In genomic region chr18:6205706-6206105, GRCh38 we compare ENCODE assay signal across 19 cellular contexts.
DNase-seq lines count a peak whose midpoint lies in the region; ATAC-seq and TF ChIP-seq lines count a peak whose summit lies in the region.
"Had no signal": no experiment of that assay in that cellular context is flagged by ENCODE, and none has a peak within 500 bp of the region (broad histone marks: within the 10 kb centered on the region; RNA-seq: fewer than 3 reads in every experiment).

No MANE protein-coding gene starts in this region.

- DNase-seq in right lobe of liver, result no peak
- DNase-seq in cardiac fibroblast (ENCODE audit: low read depth in 2 of 2), result peak; percentile 2 to 12
- DNase-seq in iris pigment epithelial cell (ENCODE audit: low read depth), result peak; percentile 4
- no peak for DNase-seq in Right ventricle myocardium superior
- DNase-seq in testis, result no peak
- DNase-seq in tibial nerve (ENCODE audit: low spot score in 2 of 2), result no peak
- DNase-seq in NOMO-1 treated with DMSO at 0.1 percent for 48 hours (lab: John Stamatoyannopoulos, UW; ENCODE audit: unreplicated experiment), result no peak
- DNase-seq: 8988T, DMS 273 treated with DMSO at 0.1 percent for 48 hours, HFFc6, NCI-H1105, NCI-H1694 treated with DMSO at 0.1 percent for 48 hours, NCI-H2107, NCI-H2227 treated with DMSO at 0.1 percent for 48 hours, NCI-H524, SHP77 had no signal

- H3K36me3 ChIP-seq in liver (ENCODE audit: control insufficient read depth in 4 of 4, insufficient read depth in 3 of 4, low read depth in 1 of 4, low read length in 3 of 4) (no peaks in the 10 kb centered on the region), right lobe of liver (no peaks in the 10 kb centered on the region), testis (ENCODE audit: low read depth, missing control alignments) (no peaks in the 10 kb centered on the region), tibial nerve (peaks cover 0 to 7% (median 0%) of the 10 kb centered on the region in 3 donors)

- H3K9ac ChIP-seq in liver (ENCODE audit: low read depth in 1 of 2, low read length in 2 of 2), result no peak overlapping the region

- ATAC-seq in right lobe of liver (no peak), Right ventricle myocardium superior (ENCODE audit: poor library complexity) (no peak)
- ATAC-seq: HepG2 had no signal

- H3K4me3 ChIP-seq in liver (ENCODE audit: low read depth in 1 of 3, low read length in 3 of 3) (no peak overlapping the region), right lobe of liver (no peak overlapping the region), cardiac fibroblast (replicated peaks in 1 of 2; ENCODE audit: low read depth in 2 of 2, low read length in 2 of 2) (no peak overlapping the region), testis (no peak overlapping the region), tibial nerve (no peak overlapping the region)

- H3K4me1 ChIP-seq in liver (ENCODE audit: control insufficient read depth in 4 of 4, insufficient read depth in 4 of 4, low read length in 3 of 4) (peaks cover 0 to 7% (median 4%) of the 10 kb centered on the region in 4 donors), right lobe of liver (peaks cover 0 to 8% (median 0%) of the 10 kb centered on the region in 4 donors), testis (no peaks in the 10 kb centered on the region), tibial nerve (no peaks in the 10 kb centered on the region)

- TF ChIP-seq EP300 in tibial nerve (IDR thresholded peaks at IDR 0.05), result no peak

- 82% methylated on average over 2 of the region's 2 CpGs for WGBS in liver
- WGBS in right lobe of liver (ENCODE audit: insufficient coverage, low coverage, low lambda C conversion rate, missing lambda C conversion rate), result 47% methylated on average over 2 of the region's 2 CpGs
- WGBS in testis, 2 donors, result 56 to 67% methylated on average over 2 of the region's 2 CpGs
- WGBS in tibial nerve, 2 donors, result 43 to 48% methylated on average over 2 of the region's 2 CpGs

- no peak overlapping the region for H3K27ac ChIP-seq in liver (ENCODE audit: low read depth in 1 of 2, low read length in 2 of 2)
- H3K27ac ChIP-seq in right lobe of liver, result no peak overlapping the region
- H3K27ac ChIP-seq in testis, result no peak overlapping the region
- H3K27ac ChIP-seq in tibial nerve, result no peak overlapping the region
- H3K27ac ChIP-seq: C4-2B had no signal

- TF ChIP-seq POLR2A in right lobe of liver (IDR thresholded peaks at IDR 0.05), result no peak
- TF ChIP-seq POLR2A in testis (IDR thresholded peaks at IDR 0.05), result no peak
- no peak for TF ChIP-seq POLR2A in tibial nerve (IDR thresholded peaks at IDR 0.05)

- H3K9me3 ChIP-seq in liver (ENCODE audit: control insufficient read depth in 4 of 4, low read length in 3 of 4) (no peaks in the 10 kb centered on the region), right lobe of liver (no peaks in the 10 kb centered on the region), testis (no peaks in the 10 kb centered on the region), tibial nerve (no peaks in the 10 kb centered on the region)

- no peaks in the 10 kb centered on the region for H3K27me3 ChIP-seq in liver (ENCODE audit: control insufficient read depth in 4 of 4, insufficient read depth in 4 of 4, low read length in 3 of 4)
- no peaks in the 10 kb centered on the region for H3K27me3 ChIP-seq in right lobe of liver
- H3K27me3 ChIP-seq in testis, result no peaks in the 10 kb centered on the region
- no peaks in the 10 kb centered on the region for H3K27me3 ChIP-seq in tibial nerve

- intact Hi-C loops in right lobe of liver (cut with DNase I) (no loop called here), Right ventricle myocardium superior (cut with DNase I) (no loop called here), testis (cut with DNase I; ENCODE audit: low total_unique reads) (no loop called here)

- no peak for TF ChIP-seq CTCF in liver (IDR thresholded peaks at IDR 0.05; ENCODE audit: low read depth, low read length, missing input control)
- no peak for TF ChIP-seq CTCF in right lobe of liver (IDR thresholded peaks at IDR 0.05)
- TF ChIP-seq CTCF in cardiac fibroblast (IDR thresholded peaks at IDR 0.05; ENCODE audit: low read depth, low read length), result no peak
- TF ChIP-seq CTCF in testis (IDR thresholded peaks at IDR 0.05), result no peak
- no peak for TF ChIP-seq CTCF in tibial nerve (IDR thresholded peaks at IDR 0.05)

- TF ChIP-seq RAD21 in liver (IDR thresholded peaks at IDR 0.05), result no peak

TF ChIP-seq in liver, 16 proteins besides CTCF, POLR2A, EP300 and RAD21:
- TF ChIP-seq NR2F2 (IDR thresholded peaks at IDR 0.05), result peak; percentile 50
- no peak for TF ChIP-seq FOXA2 (IDR thresholded peaks at IDR 0.05)
- no peak for TF ChIP-seq JUND (IDR thresholded peaks at IDR 0.05)
- no peak for TF ChIP-seq MAX (IDR thresholded peaks at IDR 0.05)

Comparison
In these comparisons a context has a peak if more than half of its experiments do, and no peak if none do; other contexts are left out.
1. DNase-seq: peak in cardiac fibroblast (2 of 2) and iris pigment epithelial cell (single experiment); none in right lobe of liver (0 of 3), Right ventricle myocardium superior (single experiment), testis (single experiment), tibial nerve (0 of 2) and NOMO-1 treated with DMSO at 0.1 percent for 48 hours (single experiment).